In the genomic region with DNA sequence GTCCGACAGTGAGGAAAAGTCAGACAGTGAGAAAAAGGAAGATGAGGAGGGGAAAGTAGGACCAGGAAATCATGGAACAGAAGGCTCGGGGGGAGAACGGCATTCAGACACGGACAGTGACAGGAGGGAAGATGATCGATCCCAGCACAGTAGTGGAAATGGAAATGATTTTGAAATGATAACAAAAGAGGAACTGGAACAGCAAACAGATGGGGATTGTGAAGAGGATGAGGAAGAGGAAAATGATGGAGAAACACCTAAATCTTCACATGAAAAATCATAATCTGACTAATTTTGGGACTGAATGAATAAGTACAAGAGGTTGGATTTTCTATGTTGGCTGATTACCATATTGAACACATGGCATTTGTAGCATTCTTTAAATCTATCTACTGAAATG, we compare ENCODE assay signal across 1 cellular context.
TF ChIP-seq lines count a peak whose summit lies in the region.

No MANE protein-coding gene starts in this region.

TF ChIP-seq in GM12878, 131 proteins besides CTCF, POLR2A, EP300 and RAD21:
- no peak for TF ChIP-seq SUPT20H (IDR thresholded peaks at IDR 0.05; ENCODE audit: borderline replicate concordance, control insufficient read depth, low read depth, low read length)
- TF ChIP-seq SPI1 (IDR thresholded peaks at IDR 0.05; ENCODE audit: borderline replicate concordance, insufficient read depth, low read depth, low read length), result peak; percentile 57; the same call in 1 of the 2 replicates
